ENCODE assay signal across 1 cellular context in genomic region chr1:26787706-26788514, GRCh38.
A peak's percentile ranks its signal among the peaks of the same experiment; 100 is the strongest.
TF ChIP-seq lines count a peak whose summit lies in the region.

Gene PIGV, plus strand, starts transcription at chr1:26787950. Its CDS starts 2,866 bp downstream, at chr1:26790816.

TF ChIP-seq in HepG2, 621 proteins besides CTCF, POLR2A, EP300 and RAD21 (continued from another document and continues in another):
- TF ChIP-seq MTF2 (CRISPR knock-in tag; IDR thresholded peaks at IDR 0.05; ENCODE audit: borderline replicate concordance) (no peak), CREM (IDR thresholded peaks at IDR 0.05) (peak; percentile 19; the same call in 1 of the 2 replicates), CREM (CRISPR knock-in tag; IDR thresholded peaks at IDR 0.05) (no peak), MIER3 (CRISPR knock-in tag; IDR thresholded peaks at IDR 0.05; ENCODE audit: borderline replicate concordance) (no peak), UBTF (CRISPR knock-in tag; IDR thresholded peaks at IDR 0.05) (0 out of 2 replicates have a peak, but pooled peaks have one; percentile 40), ZNF558 (CRISPR knock-in tag; IDR thresholded peaks at IDR 0.05; ENCODE audit: borderline replicate concordance) (no peak), ZNF850 (CRISPR knock-in tag; conservative IDR thresholded peaks at IDR 0.05) (no peak), MZF1 (CRISPR knock-in tag; IDR thresholded peaks at IDR 0.05; ENCODE audit: borderline replicate concordance) (no peak), TCF7L2 (IDR thresholded peaks at IDR 0.05; ENCODE audit: low read depth, low read length) (no peak), FOSL2 (CRISPR knock-in tag; IDR thresholded peaks at IDR 0.05) (no peak; the same call in 1 of the 2 replicates), ETS1 (CRISPR knock-in tag; IDR thresholded peaks at IDR 0.05) (no peak), ZNF260 (CRISPR knock-in tag; IDR thresholded peaks at IDR 0.05; ENCODE audit: borderline replicate concordance, low read depth) (no peak), HMGA1 (CRISPR knock-in tag; conservative IDR thresholded peaks at IDR 0.05) (no peak), NBN (conservative IDR thresholded peaks at IDR 0.05) (no peak), TP53 (CRISPR knock-in tag; conservative IDR thresholded peaks at IDR 0.05) (no peak), ZNF33A (CRISPR knock-in tag; IDR thresholded peaks at IDR 0.05; ENCODE audit: borderline replicate concordance) (no peak), TAF15 (IDR thresholded peaks at IDR 0.05; ENCODE audit: low read depth, low read length, poor library complexity, severe bottlenecking) (peak; percentile 61), ZNF564 (CRISPR knock-in tag; IDR thresholded peaks at IDR 0.05) (peak; percentile 16; the same call in 1 of the 2 replicates), XBP1 (CRISPR knock-in tag; IDR thresholded peaks at IDR 0.05) (no peak), ZNF616 (CRISPR knock-in tag; IDR thresholded peaks at IDR 0.05; ENCODE audit: low read depth) (no peak), HES4 (CRISPR knock-in tag; IDR thresholded peaks at IDR 0.05; ENCODE audit: borderline replicate concordance) (peak; percentile 18; the same call in 1 of the 2 replicates), KMT2A (CRISPR knock-in tag; IDR thresholded peaks at IDR 0.05) (peak; percentile 18; the same call in 1 of the 2 replicates), ZNF281 (CRISPR knock-in tag; IDR thresholded peaks at IDR 0.05; ENCODE audit: borderline replicate concordance) (peak; percentile 63), ZNF256 (CRISPR knock-in tag; conservative IDR thresholded peaks at IDR 0.05) (no peak), FIP1L1 (IDR thresholded peaks at IDR 0.05; ENCODE audit: borderline replicate concordance, insufficient read depth, low read depth, low read length) (0 out of 2 replicates have a peak, but pooled peaks have one; percentile 44), TGIF2 (CRISPR knock-in tag; IDR thresholded peaks at IDR 0.05) (peak; percentile 45; the same call in 1 of the 2 replicates), ZNF749 (CRISPR knock-in tag; IDR thresholded peaks at IDR 0.05; ENCODE audit: borderline replicate concordance) (no peak), KLF16 (CRISPR knock-in tag; IDR thresholded peaks at IDR 0.05) (no peak; a peak in 1 of 4 replicates), CC2D1A (CRISPR knock-in tag; IDR thresholded peaks at IDR 0.05) (no peak), TAF1 (CRISPR knock-in tag; IDR thresholded peaks at IDR 0.05) (peak; percentile 47; the same call in 1 of the 2 replicates), MAFK (conservative IDR thresholded peaks at IDR 0.05 in 1 of 2, IDR thresholded peaks at IDR 0.05 in 1 of 2; ENCODE audit: low read length in 2 of 2) (no peak), ZFY (CRISPR knock-in tag; IDR thresholded peaks at IDR 0.05) (peak; percentile 87), ZNF263 (CRISPR knock-in tag; IDR thresholded peaks at IDR 0.05) (no peak), FOXA3 (CRISPR knock-in tag; IDR thresholded peaks at IDR 0.05) (no peak), ZNF512 (CRISPR knock-in tag; IDR thresholded peaks at IDR 0.05) (no peak), ZNF549 (CRISPR knock-in tag; IDR thresholded peaks at IDR 0.05) (no peak), MBD4 (IDR thresholded peaks at IDR 0.05; ENCODE audit: borderline replicate concordance, low read length) (no peak), RBAK (CRISPR knock-in tag; IDR thresholded peaks at IDR 0.05) (no peak), MLLT10 (CRISPR knock-in tag; IDR thresholded peaks at IDR 0.05) (no peak), SRF (IDR thresholded peaks at IDR 0.05; ENCODE audit: low read depth, low read length) (no peak), ZNF253 (CRISPR knock-in tag; IDR thresholded peaks at IDR 0.05; ENCODE audit: borderline replicate concordance) (no peak), ZNF597 (CRISPR knock-in tag; IDR thresholded peaks at IDR 0.05) (no peak), CHD4 (IDR thresholded peaks at IDR 0.05; ENCODE audit: borderline replicate concordance, low read length) (no peak)
- TF ChIP-seq, protein P1, sequence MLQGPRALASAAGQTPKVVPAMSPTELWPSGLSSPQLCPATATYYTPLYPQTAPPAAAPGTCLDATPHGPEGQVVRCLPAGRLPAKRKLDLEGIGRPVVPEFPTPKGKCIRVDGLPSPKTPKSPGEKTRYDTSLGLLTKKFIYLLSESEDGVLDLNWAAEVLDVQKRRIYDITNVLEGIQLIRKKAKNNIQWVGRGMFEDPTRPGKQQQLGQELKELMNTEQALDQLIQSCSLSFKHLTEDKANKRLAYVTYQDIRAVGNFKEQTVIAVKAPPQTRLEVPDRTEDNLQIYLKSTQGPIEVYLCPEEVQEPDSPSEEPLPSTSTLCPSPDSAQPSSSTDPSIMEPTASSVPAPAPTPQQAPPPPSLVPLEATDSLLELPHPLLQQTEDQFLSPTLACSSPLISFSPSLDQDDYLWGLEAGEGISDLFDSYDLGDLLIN (CRISPR knock-in tag; IDR thresholded peaks at IDR 0.05; ENCODE audit: borderline replicate concordance), result no peak
- TF ChIP-seq, protein P2, sequence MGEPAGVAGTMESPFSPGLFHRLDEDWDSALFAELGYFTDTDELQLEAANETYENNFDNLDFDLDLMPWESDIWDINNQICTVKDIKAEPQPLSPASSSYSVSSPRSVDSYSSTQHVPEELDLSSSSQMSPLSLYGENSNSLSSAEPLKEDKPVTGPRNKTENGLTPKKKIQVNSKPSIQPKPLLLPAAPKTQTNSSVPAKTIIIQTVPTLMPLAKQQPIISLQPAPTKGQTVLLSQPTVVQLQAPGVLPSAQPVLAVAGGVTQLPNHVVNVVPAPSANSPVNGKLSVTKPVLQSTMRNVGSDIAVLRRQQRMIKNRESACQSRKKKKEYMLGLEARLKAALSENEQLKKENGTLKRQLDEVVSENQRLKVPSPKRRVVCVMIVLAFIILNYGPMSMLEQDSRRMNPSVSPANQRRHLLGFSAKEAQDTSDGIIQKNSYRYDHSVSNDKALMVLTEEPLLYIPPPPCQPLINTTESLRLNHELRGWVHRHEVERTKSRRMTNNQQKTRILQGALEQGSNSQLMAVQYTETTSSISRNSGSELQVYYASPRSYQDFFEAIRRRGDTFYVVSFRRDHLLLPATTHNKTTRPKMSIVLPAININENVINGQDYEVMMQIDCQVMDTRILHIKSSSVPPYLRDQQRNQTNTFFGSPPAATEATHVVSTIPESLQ (CRISPR knock-in tag; conservative IDR thresholded peaks at IDR 0.05), result no peak
- TF ChIP-seq, protein P3, sequence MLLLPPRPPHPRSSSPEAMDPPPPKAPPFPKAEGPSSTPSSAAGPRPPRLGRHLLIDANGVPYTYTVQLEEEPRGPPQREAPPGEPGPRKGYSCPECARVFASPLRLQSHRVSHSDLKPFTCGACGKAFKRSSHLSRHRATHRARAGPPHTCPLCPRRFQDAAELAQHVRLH (CRISPR knock-in tag; IDR thresholded peaks at IDR 0.05; ENCODE audit: borderline replicate concordance, low read depth), result no peak
- TF ChIP-seq, protein P4, sequence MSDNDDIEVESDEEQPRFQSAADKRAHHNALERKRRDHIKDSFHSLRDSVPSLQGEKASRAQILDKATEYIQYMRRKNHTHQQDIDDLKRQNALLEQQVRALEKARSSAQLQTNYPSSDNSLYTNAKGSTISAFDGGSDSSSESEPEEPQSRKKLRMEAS (IDR thresholded peaks at IDR 0.05), result 0 out of 2 replicates have a peak, but pooled peaks have one; percentile 22
- TF ChIP-seq, protein P5, sequence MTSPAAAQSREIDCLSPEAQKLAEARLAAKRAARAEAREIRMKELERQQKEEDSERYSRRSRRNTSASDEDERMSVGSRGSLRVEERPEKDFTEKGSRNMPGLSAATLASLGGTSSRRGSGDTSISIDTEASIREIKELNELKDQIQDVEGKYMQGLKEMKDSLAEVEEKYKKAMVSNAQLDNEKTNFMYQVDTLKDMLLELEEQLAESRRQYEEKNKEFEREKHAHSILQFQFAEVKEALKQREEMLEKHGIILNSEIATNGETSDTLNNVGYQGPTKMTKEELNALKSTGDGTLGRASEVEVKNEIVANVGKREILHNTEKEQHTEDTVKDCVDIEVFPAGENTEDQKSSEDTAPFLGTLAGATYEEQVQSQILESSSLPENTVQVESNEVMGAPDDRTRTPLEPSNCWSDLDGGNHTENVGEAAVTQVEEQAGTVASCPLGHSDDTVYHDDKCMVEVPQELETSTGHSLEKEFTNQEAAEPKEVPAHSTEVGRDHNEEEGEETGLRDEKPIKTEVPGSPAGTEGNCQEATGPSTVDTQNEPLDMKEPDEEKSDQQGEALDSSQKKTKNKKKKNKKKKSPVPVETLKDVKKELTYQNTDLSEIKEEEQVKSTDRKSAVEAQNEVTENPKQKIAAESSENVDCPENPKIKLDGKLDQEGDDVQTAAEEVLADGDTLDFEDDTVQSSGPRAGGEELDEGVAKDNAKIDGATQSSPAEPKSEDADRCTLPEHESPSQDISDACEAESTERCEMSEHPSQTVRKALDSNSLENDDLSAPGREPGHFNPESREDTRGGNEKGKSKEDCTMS (CRISPR knock-in tag; conservative IDR thresholded peaks at IDR 0.05), result no peak
- TF ChIP-seq, protein P6, sequence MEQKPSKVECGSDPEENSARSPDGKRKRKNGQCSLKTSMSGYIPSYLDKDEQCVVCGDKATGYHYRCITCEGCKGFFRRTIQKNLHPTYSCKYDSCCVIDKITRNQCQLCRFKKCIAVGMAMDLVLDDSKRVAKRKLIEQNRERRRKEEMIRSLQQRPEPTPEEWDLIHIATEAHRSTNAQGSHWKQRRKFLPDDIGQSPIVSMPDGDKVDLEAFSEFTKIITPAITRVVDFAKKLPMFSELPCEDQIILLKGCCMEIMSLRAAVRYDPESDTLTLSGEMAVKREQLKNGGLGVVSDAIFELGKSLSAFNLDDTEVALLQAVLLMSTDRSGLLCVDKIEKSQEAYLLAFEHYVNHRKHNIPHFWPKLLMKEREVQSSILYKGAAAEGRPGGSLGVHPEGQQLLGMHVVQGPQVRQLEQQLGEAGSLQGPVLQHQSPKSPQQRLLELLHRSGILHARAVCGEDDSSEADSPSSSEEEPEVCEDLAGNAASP (CRISPR knock-in tag; IDR thresholded peaks at IDR 0.05; ENCODE audit: borderline replicate concordance), result no peak
